Comparison of ENCODE assay signal across 15 cellular contexts in the genomic region with DNA sequence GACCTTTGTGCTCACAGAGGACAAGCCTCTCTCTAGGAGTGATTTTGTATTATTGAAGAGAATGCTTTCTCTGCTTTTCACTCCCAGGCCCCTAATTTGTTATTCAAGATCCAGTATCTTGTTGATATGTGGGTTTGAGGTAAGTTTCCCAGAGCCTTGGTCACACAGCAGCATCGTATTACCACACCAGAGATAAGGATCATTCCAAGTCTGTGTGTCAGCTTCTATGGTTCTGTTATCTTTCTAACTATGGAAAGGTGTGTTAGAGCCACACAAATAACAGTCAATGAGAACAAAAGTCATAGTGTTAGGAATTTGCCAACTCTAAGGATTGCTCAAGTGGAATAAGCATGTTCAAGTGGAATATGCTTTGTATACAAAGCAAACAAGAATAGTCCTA.
"Had no signal": no experiment of that assay in that cellular context is flagged by ENCODE, and none has a peak within 500 bp of the region (broad histone marks: within the 10 kb centered on the region; RNA-seq: fewer than 3 reads in every experiment).

No MANE protein-coding gene starts in this region.

- H3K4me1 Mint-ChIP-seq: activated CD4-positive, alpha-beta T cell treated with anti-CD3 and anti-CD28 coated beads for 36 hours; activated naive CD8-positive, alpha-beta T cell treated with anti-CD3 and anti-CD28 coated beads, Interleukin-2, amount 10 ng/mL, durations not matched to agents 7 days and 5 days; immature natural killer cell had no signal

- H3K9me3 Mint-ChIP-seq: activated CD8-positive, alpha-beta T cell treated with anti-CD3 and anti-CD28 coated beads for 36 hours; activated naive CD8-positive, alpha-beta T cell treated with anti-CD3 and anti-CD28 coated beads, Interleukin-2, amount 10 ng/mL, durations not matched to agents 7 days and 5 days; activated T-cell treated with anti-CD3 and anti-CD28 coated beads, Interleukin-2, amount 50 U/mL, for 72 hours; effector memory CD8-positive, alpha-beta T cell; immature natural killer cell; type B pancreatic cell had no signal

- H3K4me3 Mint-ChIP-seq: activated CD4-positive, alpha-beta T cell treated with anti-CD3 and anti-CD28 coated beads for 36 hours; activated CD8-positive, alpha-beta T cell treated with anti-CD3 and anti-CD28 coated beads for 36 hours; activated naive CD8-positive, alpha-beta T cell treated with anti-CD3 and anti-CD28 coated beads, Interleukin-2, amount 10 ng/mL, durations not matched to agents 7 days and 5 days; activated T-cell treated with anti-CD3 and anti-CD28 coated beads, Interleukin-2, amount 50 U/mL, for 72 hours; effector memory CD8-positive, alpha-beta T cell; immature natural killer cell; type B pancreatic cell had no signal

- H3K36me3 Mint-ChIP-seq: activated naive CD8-positive, alpha-beta T cell treated with anti-CD3 and anti-CD28 coated beads, Interleukin-2, amount 10 ng/mL, durations not matched to agents 7 days and 5 days; immature natural killer cell; type B pancreatic cell had no signal

- DNase-seq: activated CD4-positive, alpha-beta T cell treated with anti-CD3 and anti-CD28 coated beads for 36 hours; activated CD8-positive, alpha-beta memory T cell treated with anti-CD3 and anti-CD28 coated beads, Interleukin-2, amount 50 U/mL, for 4 hours; activated CD8-positive, alpha-beta T cell treated with anti-CD3 and anti-CD28 coated beads for 36 hours; activated naive CD8-positive, alpha-beta T cell treated with anti-CD3 and anti-CD28 coated beads, Interleukin-2, amount 10 ng/mL, durations not matched to agents 7 days and 5 days; activated T-cell treated with anti-CD3 and anti-CD28 coated beads, Interleukin-2, amount 50 U/mL, for 72 hours; central memory CD4-positive, alpha-beta T cell; effector memory CD8-positive, alpha-beta T cell; immature natural killer cell; sigmoid colon; stimulated activated naive CD4-positive, alpha-beta T cell treated with Interleukin-2 at 50 U/mL for 16 hours; T-helper 1 cell; WERI-Rb-1 had no signal

- H3K4me3 ChIP-seq: ascending aorta, coronary artery, sigmoid colon had no signal

- H3K27ac Mint-ChIP-seq: activated CD4-positive, alpha-beta T cell treated with anti-CD3 and anti-CD28 coated beads for 36 hours; activated CD8-positive, alpha-beta T cell treated with anti-CD3 and anti-CD28 coated beads for 36 hours; activated naive CD8-positive, alpha-beta T cell treated with anti-CD3 and anti-CD28 coated beads, Interleukin-2, amount 10 ng/mL, durations not matched to agents 7 days and 5 days; activated T-cell treated with anti-CD3 and anti-CD28 coated beads, Interleukin-2, amount 50 U/mL, for 72 hours; effector memory CD8-positive, alpha-beta T cell; immature natural killer cell; type B pancreatic cell had no signal
